ENCODE assay signal across 1 cellular context in the genomic region with DNA sequence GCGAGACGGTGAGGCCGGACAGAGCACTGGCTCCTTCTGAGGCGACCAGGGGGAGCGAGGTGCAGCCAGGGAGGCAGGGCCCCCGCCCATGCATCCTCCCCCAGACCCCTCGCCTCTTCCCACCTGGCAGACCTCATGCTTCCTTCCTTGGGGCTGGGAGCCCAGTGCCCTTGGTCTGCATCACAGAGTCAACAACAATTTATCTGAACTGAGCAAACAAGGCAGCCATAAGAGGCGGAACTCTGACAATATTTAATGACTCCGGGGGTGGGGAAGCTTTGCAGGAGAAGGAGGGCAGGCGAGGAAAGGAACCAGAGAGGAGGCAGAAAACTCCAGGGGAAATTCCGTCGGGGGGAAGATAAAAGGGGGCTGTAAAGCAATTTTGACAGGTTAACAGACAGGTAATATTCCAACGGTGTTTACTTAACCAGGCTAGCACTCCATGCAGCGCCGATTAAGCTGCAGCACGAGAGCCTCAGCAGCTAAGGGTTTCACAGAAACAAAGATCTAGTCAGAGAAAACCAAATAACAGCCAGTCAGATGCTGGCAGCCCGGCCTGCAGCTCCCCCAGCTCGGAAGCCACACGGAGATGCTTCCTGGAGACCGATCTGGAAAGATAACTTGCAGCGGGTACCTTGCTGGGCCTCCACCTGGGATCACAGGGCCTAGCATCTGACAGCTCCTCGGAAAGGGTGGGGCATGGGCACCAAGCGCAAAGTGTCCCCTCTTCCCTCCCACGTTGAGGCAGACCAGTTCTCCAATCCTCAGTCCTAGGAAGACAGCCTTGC.
TF ChIP-seq lines count a peak whose summit lies in the region.

No MANE protein-coding gene starts in this region.

TF ChIP-seq in GM12878, 131 proteins besides CTCF, POLR2A, EP300 and RAD21 (continued from another document):
- TF ChIP-seq, protein P1, sequence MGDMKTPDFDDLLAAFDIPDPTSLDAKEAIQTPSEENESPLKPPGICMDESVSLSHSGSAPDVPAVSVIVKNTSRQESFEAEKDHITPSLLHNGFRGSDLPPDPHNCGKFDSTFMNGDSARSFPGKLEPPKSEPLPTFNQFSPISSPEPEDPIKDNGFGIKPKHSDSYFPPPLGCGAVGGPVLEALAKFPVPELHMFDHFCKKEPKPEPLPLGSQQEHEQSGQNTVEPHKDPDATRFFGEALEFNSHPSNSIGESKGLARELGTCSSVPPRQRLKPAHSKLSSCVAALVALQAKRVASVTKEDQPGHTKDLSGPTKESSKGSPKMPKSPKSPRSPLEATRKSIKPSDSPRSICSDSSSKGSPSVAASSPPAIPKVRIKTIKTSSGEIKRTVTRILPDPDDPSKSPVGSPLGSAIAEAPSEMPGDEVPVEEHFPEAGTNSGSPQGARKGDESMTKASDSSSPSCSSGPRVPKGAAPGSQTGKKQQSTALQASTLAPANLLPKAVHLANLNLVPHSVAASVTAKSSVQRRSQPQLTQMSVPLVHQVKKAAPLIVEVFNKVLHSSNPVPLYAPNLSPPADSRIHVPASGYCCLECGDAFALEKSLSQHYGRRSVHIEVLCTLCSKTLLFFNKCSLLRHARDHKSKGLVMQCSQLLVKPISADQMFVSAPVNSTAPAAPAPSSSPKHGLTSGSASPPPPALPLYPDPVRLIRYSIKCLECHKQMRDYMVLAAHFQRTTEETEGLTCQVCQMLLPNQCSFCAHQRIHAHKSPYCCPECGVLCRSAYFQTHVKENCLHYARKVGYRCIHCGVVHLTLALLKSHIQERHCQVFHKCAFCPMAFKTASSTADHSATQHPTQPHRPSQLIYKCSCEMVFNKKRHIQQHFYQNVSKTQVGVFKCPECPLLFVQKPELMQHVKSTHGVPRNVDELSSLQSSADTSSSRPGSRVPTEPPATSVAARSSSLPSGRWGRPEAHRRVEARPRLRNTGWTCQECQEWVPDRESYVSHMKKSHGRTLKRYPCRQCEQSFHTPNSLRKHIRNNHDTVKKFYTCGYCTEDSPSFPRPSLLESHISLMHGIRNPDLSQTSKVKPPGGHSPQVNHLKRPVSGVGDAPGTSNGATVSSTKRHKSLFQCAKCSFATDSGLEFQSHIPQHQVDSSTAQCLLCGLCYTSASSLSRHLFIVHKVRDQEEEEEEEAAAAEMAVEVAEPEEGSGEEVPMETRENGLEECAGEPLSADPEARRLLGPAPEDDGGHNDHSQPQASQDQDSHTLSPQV (IDR thresholded peaks at IDR 0.05) = no peak
- TF ChIP-seq, protein P2, sequence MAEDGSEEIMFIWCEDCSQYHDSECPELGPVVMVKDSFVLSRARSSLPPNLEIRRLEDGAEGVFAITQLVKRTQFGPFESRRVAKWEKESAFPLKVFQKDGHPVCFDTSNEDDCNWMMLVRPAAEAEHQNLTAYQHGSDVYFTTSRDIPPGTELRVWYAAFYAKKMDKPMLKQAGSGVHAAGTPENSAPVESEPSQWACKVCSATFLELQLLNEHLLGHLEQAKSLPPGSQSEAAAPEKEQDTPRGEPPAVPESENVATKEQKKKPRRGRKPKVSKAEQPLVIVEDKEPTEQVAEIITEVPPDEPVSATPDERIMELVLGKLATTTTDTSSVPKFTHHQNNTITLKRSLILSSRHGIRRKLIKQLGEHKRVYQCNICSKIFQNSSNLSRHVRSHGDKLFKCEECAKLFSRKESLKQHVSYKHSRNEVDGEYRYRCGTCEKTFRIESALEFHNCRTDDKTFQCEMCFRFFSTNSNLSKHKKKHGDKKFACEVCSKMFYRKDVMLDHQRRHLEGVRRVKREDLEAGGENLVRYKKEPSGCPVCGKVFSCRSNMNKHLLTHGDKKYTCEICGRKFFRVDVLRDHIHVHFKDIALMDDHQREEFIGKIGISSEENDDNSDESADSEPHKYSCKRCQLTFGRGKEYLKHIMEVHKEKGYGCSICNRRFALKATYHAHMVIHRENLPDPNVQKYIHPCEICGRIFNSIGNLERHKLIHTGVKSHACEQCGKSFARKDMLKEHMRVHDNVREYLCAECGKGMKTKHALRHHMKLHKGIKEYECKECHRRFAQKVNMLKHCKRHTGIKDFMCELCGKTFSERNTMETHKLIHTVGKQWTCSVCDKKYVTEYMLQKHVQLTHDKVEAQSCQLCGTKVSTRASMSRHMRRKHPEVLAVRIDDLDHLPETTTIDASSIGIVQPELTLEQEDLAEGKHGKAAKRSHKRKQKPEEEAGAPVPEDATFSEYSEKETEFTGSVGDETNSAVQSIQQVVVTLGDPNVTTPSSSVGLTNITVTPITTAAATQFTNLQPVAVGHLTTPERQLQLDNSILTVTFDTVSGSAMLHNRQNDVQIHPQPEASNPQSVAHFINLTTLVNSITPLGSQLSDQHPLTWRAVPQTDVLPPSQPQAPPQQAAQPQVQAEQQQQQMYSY (CRISPR knock-in tag; IDR thresholded peaks at IDR 0.05) = no peak
TF ChIP-seq in GM12878: peak in this region for 13.
